In genomic region chrX:13502590-13502989, GRCh38 we compare ENCODE assay signal across 13 cellular contexts.
"Had no signal": no experiment of that assay in that cellular context is flagged by ENCODE, and none has a peak within 500 bp of the region (broad histone marks: within the 10 kb centered on the region; RNA-seq: fewer than 3 reads in every experiment).

No MANE protein-coding gene starts in this region.

- H3K27ac Mint-ChIP-seq: activated naive CD8-positive, alpha-beta T cell treated with anti-CD3 and anti-CD28 coated beads, Interleukin-2, amount 10 ng/mL, durations not matched to agents 7 days and 5 days; WTC11 had no signal

- H3K27me3 ChIP-seq: ascending aorta, transverse colon had no signal

- H3K4me1 ChIP-seq: ascending aorta, pancreas, transverse colon had no signal

- H3K9me3 Mint-ChIP-seq: activated naive CD8-positive, alpha-beta T cell treated with anti-CD3 and anti-CD28 coated beads, Interleukin-2, amount 10 ng/mL, durations not matched to agents 7 days and 5 days; WTC11 had no signal

- H3K4me3 Mint-ChIP-seq: activated naive CD8-positive, alpha-beta T cell treated with anti-CD3 and anti-CD28 coated beads, Interleukin-2, amount 10 ng/mL, durations not matched to agents 7 days and 5 days; WTC11 had no signal

- DNase-seq: activated CD4-positive, alpha-beta T cell treated with anti-CD3 and anti-CD28 coated beads, Interleukin-2, amount 50 U/mL, for 1 hour; activated CD8-positive, alpha-beta memory T cell treated with anti-CD3 and anti-CD28 coated beads, Interleukin-2, amount 50 U/mL, for 48 hours; activated naive CD8-positive, alpha-beta T cell treated with anti-CD3 and anti-CD28 coated beads, Interleukin-2, amount 10 ng/mL, durations not matched to agents 7 days and 5 days; dorsolateral prefrontal cortex; glutamatergic neuron; pancreas; stimulated activated CD4-positive, alpha-beta T cell treated with anti-CD3 and anti-CD28 coated beads, Interleukin-2, amount 100 ng/mL, for 48 hours; stimulated activated CD8-positive, alpha-beta memory T cell treated with anti-CD3 and anti-CD28 coated beads, Interleukin-4, amount 100 ng/mL, for 48 hours; transverse colon had no signal

- H3K36me3 Mint-ChIP-seq: activated naive CD8-positive, alpha-beta T cell treated with anti-CD3 and anti-CD28 coated beads, Interleukin-2, amount 10 ng/mL, durations not matched to agents 7 days and 5 days; WTC11 had no signal

- H3K27ac ChIP-seq: ascending aorta, dorsolateral prefrontal cortex, pancreas, SK-N-MC, transverse colon had no signal

- ATAC-seq: esophagus mucosa, pancreas, WTC11 had no signal

- H3K9me3 ChIP-seq: ascending aorta, pancreas, transverse colon had no signal

- H3K4me3 ChIP-seq: ascending aorta, dorsolateral prefrontal cortex, pancreas, SK-N-MC, transverse colon had no signal

- H3K4me1 Mint-ChIP-seq: WTC11 had no signal

- H3K36me3 ChIP-seq: ascending aorta, pancreas, transverse colon had no signal
